13 cellular contexts compared by ENCODE assay signal in genomic region chr11:114099392-114100178, GRCh38. TPM values are rescaled to one million over a fixed set of nuclear protein-coding genes. Genes with fewer than 3 reads are reported as not detected.
DNase-seq lines count a peak whose midpoint lies in the region; ATAC-seq, FAIRE-seq and TF ChIP-seq lines count a peak whose summit lies in the region.
"Had no signal": no experiment of that assay in that cellular context is flagged by ENCODE, and none has a peak within 500 bp of the region (broad histone marks: within the 10 kb centered on the region; RNA-seq: fewer than 3 reads in every experiment).

No MANE protein-coding gene starts in this region.

- no peak overlapping the region for H3K27ac Mint-ChIP-seq in activated CD4-positive, alpha-beta T cell treated with anti-CD3 and anti-CD28 coated beads for 36 hours
- H3K27ac Mint-ChIP-seq in activated CD4-positive, alpha-beta T cell treated with anti-CD3 and anti-CD28 coated beads, Interleukin-2, amount 10 ng/mL, durations not matched to agents 7 days and 5 days: no peak overlapping the region
- H3K27ac Mint-ChIP-seq: activated naive CD4-positive, alpha-beta T cell treated with anti-CD3 and anti-CD28 coated beads for 36 hours had no signal

- no peak for TF ChIP-seq CTCF in kidney (IDR thresholded peaks at IDR 0.05; ENCODE audit: borderline replicate concordance, extremely low read depth, insufficient read depth)

- H3K4me3 Mint-ChIP-seq in activated CD4-positive, alpha-beta T cell treated with anti-CD3 and anti-CD28 coated beads for 36 hours: no peak overlapping the region
- H3K4me3 Mint-ChIP-seq in activated CD4-positive, alpha-beta T cell treated with anti-CD3 and anti-CD28 coated beads, Interleukin-2, amount 10 ng/mL, durations not matched to agents 7 days and 5 days: no peak overlapping the region
- H3K4me3 Mint-ChIP-seq: activated naive CD4-positive, alpha-beta T cell treated with anti-CD3 and anti-CD28 coated beads for 36 hours had no signal

- H3K9ac ChIP-seq in kidney (ENCODE audit: low read length in 2 of 2): no peak overlapping the region

- intact Hi-C loops in activated CD4-positive, alpha-beta T cell treated with anti-CD3 and anti-CD28 coated beads for 36 hours (cut with DNase I, micrococcal nuclease): no loop called here
- intact Hi-C loops in kidney (cut with DNase I): no loop called here

- no peaks in the 10 kb centered on the region for H3K27me3 Mint-ChIP-seq in activated CD4-positive, alpha-beta T cell treated with anti-CD3 and anti-CD28 coated beads for 36 hours
- peaks cover 9% of the 10 kb centered on the region for H3K27me3 Mint-ChIP-seq in activated CD4-positive, alpha-beta T cell treated with anti-CD3 and anti-CD28 coated beads, Interleukin-2, amount 10 ng/mL, durations not matched to agents 7 days and 5 days

- H3K4me1 ChIP-seq in kidney (ENCODE audit: control insufficient read depth in 1 of 2, insufficient read depth in 1 of 2, low read depth in 1 of 2, low read length in 2 of 2): peaks cover 5 to 8% of the 10 kb centered on the region in 2 donors

- FAIRE-seq in kidney (lab: Jason Lieb, UNC): peak; percentile 38

- ATAC-seq in activated CD4-positive, alpha-beta T cell treated with anti-CD3 and anti-CD28 coated beads for 36 hours: peak; percentile 82
- peak; percentile 77 for ATAC-seq in stimulated activated naive CD8-positive, alpha-beta T cell treated with anti-CD3 and anti-CD28 coated beads, Interleukin-15, Interleukin-2, amounts not matched to agents 100 U/mL and 50 U/mL, for 24 hours
- no peak for ATAC-seq in GM19328 (IDR thresholded peaks at IDR 0.05; ENCODE audit: unreplicated experiment)
- ATAC-seq in GM19395 (IDR thresholded peaks at IDR 0.05; ENCODE audit: unreplicated experiment): no peak

- CTCF ChIA-PET in activated CD4-positive, alpha-beta T cell treated with anti-CD3 and anti-CD28 coated beads for 36 hours (lab: Charles Lee): interaction anchor here (0.6 to 2.3 kb wide), 3 partner anchors 14 to 131 kb away, joined by 3 to 4 read pairs (median 3); no protein-coding TSS in a partner anchor
- CTCF ChIA-PET in activated CD4-positive, alpha-beta T cell treated with anti-CD3 and anti-CD28 coated beads, Interleukin-2, amount 10 ng/mL, durations not matched to agents 7 days and 5 days (lab: Charles Lee): interaction anchor here (0.6 to 1.8 kb wide), 3 partner anchors 11 to 1097 kb away, joined by 3 to 6 read pairs (median 3); no protein-coding TSS in a partner anchor

- no peaks in the 10 kb centered on the region for H3K36me3 Mint-ChIP-seq in activated CD4-positive, alpha-beta T cell treated with anti-CD3 and anti-CD28 coated beads for 36 hours (ENCODE audit: low read depth)
- no peaks in the 10 kb centered on the region for H3K36me3 Mint-ChIP-seq in activated CD4-positive, alpha-beta T cell treated with anti-CD3 and anti-CD28 coated beads, Interleukin-2, amount 10 ng/mL, durations not matched to agents 7 days and 5 days (ENCODE audit: low read depth)

- no peaks in the 10 kb centered on the region for H3K9me3 Mint-ChIP-seq in activated CD4-positive, alpha-beta T cell treated with anti-CD3 and anti-CD28 coated beads for 36 hours (ENCODE audit: low read depth)
- H3K9me3 Mint-ChIP-seq in activated CD4-positive, alpha-beta T cell treated with anti-CD3 and anti-CD28 coated beads, Interleukin-2, amount 10 ng/mL, durations not matched to agents 7 days and 5 days: no peaks in the 10 kb centered on the region
- H3K9me3 Mint-ChIP-seq: activated naive CD4-positive, alpha-beta T cell treated with anti-CD3 and anti-CD28 coated beads for 36 hours had no signal

- POLR2A ChIA-PET in activated CD4-positive, alpha-beta T cell treated with anti-CD3 and anti-CD28 coated beads for 36 hours (lab: Charles Lee): interaction anchor here (0.7 kb wide), 1 partner anchor 63 kb away, joined by 4 read pairs; no protein-coding TSS in a partner anchor
- POLR2A ChIA-PET in activated CD4-positive, alpha-beta T cell treated with anti-CD3 and anti-CD28 coated beads, Interleukin-2, amount 10 ng/mL, durations not matched to agents 7 days and 5 days (lab: Charles Lee): interaction anchor here (0.6 kb wide), 1 partner anchor 17 kb away, joined by 3 read pairs; no protein-coding TSS in a partner anchor

- DNase-seq in activated CD4-positive, alpha-beta T cell treated with anti-CD3 and anti-CD28 coated beads for 36 hours: no peak
- no peak for DNase-seq in activated CD4-positive, alpha-beta T cell treated with anti-CD3 and anti-CD28 coated beads, Interleukin-2, amount 10 ng/mL, durations not matched to agents 7 days and 5 days
- DNase-seq in SK-N-DZ (ENCODE audit: low spot score) (peak; percentile 29), kidney (no peak), UCSD-AML1 (lab: John Stamatoyannopoulos, UW; ENCODE audit: unreplicated experiment) (no peak)
- DNase-seq in stimulated activated naive CD8-positive, alpha-beta T cell treated with anti-CD3 and anti-CD28 coated beads, Interleukin-15, Interleukin-2, amounts not matched to agents 100 U/mL and 50 U/mL, for 24 hours: no peak
- DNase-seq: activated naive CD4-positive, alpha-beta T cell treated with anti-CD3 and anti-CD28 coated beads for 36 hours; heart right ventricle; NCI-H2081; spleen; stimulated activated CD8-positive, alpha-beta memory T cell treated with anti-CD3 and anti-CD28 coated beads, Interleukin-4, amount 100 ng/mL, for 48 hours had no signal

- H3K4me1 Mint-ChIP-seq in activated CD4-positive, alpha-beta T cell treated with anti-CD3 and anti-CD28 coated beads for 36 hours: peaks cover 32% of the 10 kb centered on the region
- peaks cover 37% of the 10 kb centered on the region for H3K4me1 Mint-ChIP-seq in activated CD4-positive, alpha-beta T cell treated with anti-CD3 and anti-CD28 coated beads, Interleukin-2, amount 10 ng/mL, durations not matched to agents 7 days and 5 days

- no peak overlapping the region for H3K4me3 ChIP-seq in kidney (ENCODE audit: low read length in 2 of 2)
- H3K4me3 ChIP-seq: heart right ventricle, spleen had no signal

- no peaks in the 10 kb centered on the region for H3K36me3 ChIP-seq in kidney (ENCODE audit: control insufficient read depth in 1 of 2, insufficient read depth in 2 of 2, low read length in 2 of 2)
- H3K36me3 ChIP-seq: heart right ventricle had no signal

- no peaks in the 10 kb centered on the region for H3K9me3 ChIP-seq in kidney (ENCODE audit: control insufficient read depth in 1 of 2, low read length in 2 of 2)
- H3K9me3 ChIP-seq: heart right ventricle, spleen had no signal

- no peak overlapping the region for H3K27ac ChIP-seq in kidney (ENCODE audit: low read depth in 2 of 2, low read length in 2 of 2)
- H3K27ac ChIP-seq: spleen had no signal

RNA-seq across cellular contexts. Expression of gene ZBTB16, which starts 40.1 kb away (rescaled TPM):
- 1 to 10 TPM; 3.0 to 4.6 TPM for total RNA-seq in activated CD4-positive, alpha-beta T cell treated with anti-CD3 and anti-CD28 coated beads for 36 hours
- total RNA-seq in activated CD4-positive, alpha-beta T cell treated with anti-CD3 and anti-CD28 coated beads, Interleukin-2, amount 10 ng/mL, durations not matched to agents 7 days and 5 days: 1 to 10 TPM; 7.4 to 7.6 TPM
- 0.10 and 2.7 TPM in 2 replicates for polyA plus RNA-seq in SK-N-DZ (2014; cell fraction: cytosol; rRNA removed)
- polyA plus RNA-seq in SK-N-DZ (2014; cell fraction: nucleus; rRNA removed): 0.44 and 0.96 TPM in 2 replicates
- 126 TPM for total RNA-seq in kidney
- polyA plus RNA-seq in kidney (ENCODE audit: insufficient read depth, low read depth, low replicate concordance): 2.5 TPM

Comparison
In these comparisons a context has a peak if more than half of its experiments do, and no peak if none do; other contexts are left out.
1. ATAC-seq: peak in activated CD4-positive, alpha-beta T cell treated with anti-CD3 and anti-CD28 coated beads for 36 hours (single experiment) and stimulated activated naive CD8-positive, alpha-beta T cell treated with anti-CD3 and anti-CD28 coated beads, Interleukin-15, Interleukin-2, amounts not matched to agents 100 U/mL and 50 U/mL, for 24 hours (single experiment); none in GM19328 (single experiment) and GM19395 (single experiment).
2. RNA of gene ZBTB16, which starts 40.1 kb away (total RNA-seq): 126 TPM in kidney (single experiment); 7.4 to 7.6 TPM in activated CD4-positive, alpha-beta T cell treated with anti-CD3 and anti-CD28 coated beads, Interleukin-2, amount 10 ng/mL, durations not matched to agents 7 days and 5 days and 3.0 to 4.6 TPM in activated CD4-positive, alpha-beta T cell treated with anti-CD3 and anti-CD28 coated beads for 36 hours; every median in the first group is over 10 times any median in the second.